ENCODE assay signal across 6 cellular contexts in the genomic region with DNA sequence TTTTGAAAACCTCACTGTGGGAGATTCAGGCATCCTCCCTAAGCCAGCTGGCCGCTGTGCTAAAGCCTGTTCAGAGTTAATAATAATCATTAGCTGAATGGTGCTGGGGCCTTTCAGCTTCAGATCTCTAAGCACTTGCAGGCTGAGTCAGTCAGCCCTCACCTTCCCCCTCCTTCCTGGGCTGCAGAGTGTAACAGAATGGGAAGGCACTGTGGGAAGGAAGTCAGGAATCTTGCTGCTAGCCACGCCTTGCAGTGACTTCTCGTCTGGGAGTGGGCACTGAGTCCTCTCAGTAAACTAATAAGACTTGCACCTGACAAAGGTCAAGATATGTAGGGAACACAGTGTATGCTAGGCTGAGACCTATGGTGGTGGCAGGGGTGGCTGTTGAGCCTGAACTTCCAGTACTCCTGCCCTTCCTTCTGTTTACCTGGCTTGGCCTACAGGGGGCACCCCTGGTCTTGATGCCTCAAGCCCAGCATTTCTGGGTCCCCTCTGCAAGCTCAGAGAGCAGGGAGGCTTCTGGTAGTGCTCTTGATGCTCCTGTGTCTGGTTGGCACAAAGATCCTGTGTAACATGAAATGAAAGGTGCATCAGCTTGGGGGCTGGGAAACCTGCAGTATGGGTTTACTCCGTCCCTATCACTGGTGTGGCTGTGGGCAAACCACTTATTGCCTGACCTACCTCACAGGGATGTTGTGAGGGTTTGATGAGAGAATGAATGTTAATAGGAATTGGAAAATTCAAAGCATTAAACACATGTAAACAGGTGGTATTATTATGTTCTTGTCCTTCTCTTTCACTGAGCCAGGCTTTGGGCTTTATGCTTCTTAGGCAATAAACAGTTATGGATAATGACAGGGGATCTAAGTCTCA. TPM values are rescaled to one million over a fixed set of nuclear protein-coding genes. Genes with fewer than 3 reads are reported as not detected.
DNase-seq lines count a peak whose midpoint lies in the region; ATAC-seq, FAIRE-seq and TF ChIP-seq lines count a peak whose summit lies in the region.

No MANE protein-coding gene starts in this region.

- H3K27ac ChIP-seq in Panc1 (ENCODE audit: low read length) (no peak overlapping the region), pancreas (no peak overlapping the region)

- H3K27me3 ChIP-seq in Panc1 (ENCODE audit: control insufficient read depth, insufficient read depth, low read length) (no peaks in the 10 kb centered on the region), pancreas (no peaks in the 10 kb centered on the region)

- intact Hi-C loops in Panc1 (cut with micrococcal nuclease; ENCODE audit: unreplicated experiment): no loop called here
- intact Hi-C loops in pancreas (cut with DNase I): no loop called here

- no peak for FAIRE-seq in pancreas (lab: Jason Lieb, UNC)

- BruUV-seq in Panc1 (replicated peaks; lab: Mats Ljungman, UMichigan): no TSS peak

- DNase-seq in Panc1 (ENCODE audit: low read depth, low spot score) (no peak), cardiac fibroblast (ENCODE audit: low read depth in 2 of 2) (peak; percentile 46 to 50), pancreas (peak in 1 of 6 donors; percentile 50)

- TF ChIP-seq CTCF in GM12872 (IDR thresholded peaks at IDR 0.05; ENCODE audit: insufficient read depth, low read depth, low read length) (peak; percentile 67), Panc1 (IDR thresholded peaks at IDR 0.05) (peak; percentile 70), cardiac fibroblast (IDR thresholded peaks at IDR 0.05; ENCODE audit: low read depth, low read length) (peak; percentile 61), pancreas (IDR thresholded peaks at IDR 0.05) (peak in 2 of 4 donors; percentile 11 to 14)

- H3K4me1 ChIP-seq in Panc1 (ENCODE audit: control insufficient read depth, insufficient read depth, low read length): no peaks in the 10 kb centered on the region
- H3K4me1 ChIP-seq in pancreas: peaks cover 0 to 8% (median 3%) of the 10 kb centered on the region in 3 donors

- in situ Hi-C loops in Panc1 (cut with HindIII; ENCODE audit: low pct_unique_long_range_greater_than_20kb, low sequenced_read_pairs): no loop called here

- 74 to 77% methylated on average over 4 of the region's 4 CpGs for WGBS in pancreas, 2 donors

- H3K9me3 ChIP-seq in Panc1 (ENCODE audit: control insufficient read depth, insufficient read depth, low read depth, low read length) (no peaks in the 10 kb centered on the region), pancreas (no peaks in the 10 kb centered on the region)

- H3K36me3 ChIP-seq in Panc1 (ENCODE audit: control insufficient read depth, insufficient read depth, low read length) (no peaks in the 10 kb centered on the region), pancreas (peaks cover 0 to 10% (median 3%) of the 10 kb centered on the region in 3 donors)

- CTCF ChIA-PET in Panc1 (lab: Charles Lee): interaction anchor here (0.6 to 5.2 kb wide), 2 partner anchors 30 to 32 kb away, joined by 3 to 23 read pairs; no protein-coding TSS in a partner anchor

- POLR2A ChIA-PET in Panc1 (lab: Charles Lee): no interaction called here

- H3K4me3 ChIP-seq in Panc1 (ENCODE audit: low read depth in 2 of 2, low read length in 2 of 2) (no peak overlapping the region), cardiac fibroblast (replicated peaks in 1 of 2; ENCODE audit: low read depth in 2 of 2, low read length in 2 of 2) (no peak overlapping the region), pancreas (no peak overlapping the region)

- peak; percentile 73 for ATAC-seq in Panc1
- ATAC-seq in pancreas: peak; percentile 33 to 67 (median 46)
- no peak for ATAC-seq in HG03457 (IDR thresholded peaks at IDR 0.05; ENCODE audit: unreplicated experiment)
- ATAC-seq in GM21367 (IDR thresholded peaks at IDR 0.05; ENCODE audit: unreplicated experiment): no peak

RNA-seq across cellular contexts. Expression of a gene that starts 6.0 kb away (rescaled TPM):
- total RNA-seq in Panc1 (2021; ENCODE audit: unreplicated experiment) (4.5 TPM), pancreas (10 to 100 TPM in 3 of 6 donors, 1 to 10 TPM in 3; 8.1 to 11.6 (median 9.7) TPM)
- polyA plus RNA-seq in Panc1 (2012; ENCODE audit: insufficient read length): 3.0 TPM
- polyA plus RNA-seq in pancreas: 1 to 10 TPM; 5.1 to 7.1 TPM

RNA-seq across cellular contexts. Expression of a gene that starts 9.6 kb away (rescaled TPM):
- total RNA-seq in Panc1 (2021; ENCODE audit: unreplicated experiment) (0.64 TPM), pancreas (1 to 10 TPM; 4.4 to 5.8 (median 5.3) TPM)
- 0.69 TPM for polyA plus RNA-seq in Panc1 (2012; ENCODE audit: insufficient read length)
- polyA plus RNA-seq in pancreas: 1 to 10 TPM; 1.6 to 4.9 TPM

RNA-seq across cellular contexts. Expression of a gene that starts 16.2 kb away (rescaled TPM):
- 4.9 TPM for total RNA-seq in Panc1 (2021; ENCODE audit: unreplicated experiment)
- 5.5 TPM for polyA plus RNA-seq in Panc1 (2012; ENCODE audit: insufficient read length)
- 1 to 10 TPM; 1.1 to 3.5 (median 1.7) TPM for total RNA-seq in pancreas
- polyA plus RNA-seq in pancreas: 10 to 100 TPM; 15.2 to 15.7 TPM

RNA-seq across cellular contexts. Expression of a gene that starts 33.6 kb away (rescaled TPM):
- total RNA-seq in Panc1 (2021; ENCODE audit: unreplicated experiment) (0.74 TPM), pancreas (1 to 10 TPM; 1.5 to 3.7 (median 2.5) TPM)
- polyA plus RNA-seq in Panc1 (2012; ENCODE audit: insufficient read length): 0.40 TPM
- polyA plus RNA-seq in pancreas: 1 to 10 TPM; 1.5 to 2.8 TPM

RNA-seq across cellular contexts. Expression of a gene that starts 39.8 kb away (rescaled TPM):
- total RNA-seq in Panc1 (2021; ENCODE audit: unreplicated experiment) (not detected), pancreas (under 1 TPM in 1 of 6 donors, not detected in 5; 0.09 TPM)
- not detected for polyA plus RNA-seq in Panc1 (2012; ENCODE audit: insufficient read length)
- under 1 TPM in 1 of 2 donors, not detected in 1; 0.19 TPM for polyA plus RNA-seq in pancreas

Comparison
In these comparisons a context has a peak if more than half of its experiments do, and no peak if none do; other contexts are left out.
1. ATAC-seq: peak in Panc1 (single experiment) and pancreas (4 of 4); none in HG03457 (single experiment) and GM21367 (single experiment).